ENCODE assay signal across 29 cellular contexts in genomic region chr15:68764090-68764489, GRCh38.
"Had no signal": no experiment of that assay in that cellular context is flagged by ENCODE, and none has a peak within 500 bp of the region (broad histone marks: within the 10 kb centered on the region; RNA-seq: fewer than 3 reads in every experiment).

No MANE protein-coding gene starts in this region.

- H3K27ac Mint-ChIP-seq: activated B cell treated with CpG ODN at 0.5 μM for 24 hours; activated CD8-positive, alpha-beta memory T cell treated with anti-CD3 and anti-CD28 coated beads, Interleukin-2, amount 10 ng/mL, durations not matched to agents 7 days and 5 days; activated CD8-positive, alpha-beta T cell treated with anti-CD3 and anti-CD28 coated beads, Interleukin-2, amount 10 ng/mL, durations not matched to agents 7 days and 5 days; activated naive CD4-positive, alpha-beta T cell treated with anti-CD3 and anti-CD28 coated beads, Interleukin-2, amount 10 ng/mL, durations not matched to agents 7 days and 5 days; activated naive CD4-positive, alpha-beta T cell treated with anti-CD3 and anti-CD28 coated beads, Interleukin-2, amount 50 U/mL, for 72 hours; activated naive CD8-positive, alpha-beta T cell treated with anti-CD3 and anti-CD28 coated beads, Interleukin-2, amount 10 ng/mL, durations not matched to agents 7 days and 5 days; brain; dendritic cell treated with granulocyte-macrophage colony-stimulating factor and Interleukin-4, amounts not matched to agents 40 ng/mL and 50 ng/mL, for 4 days; T-helper 17 cell; T-helper 2 cell treated with Interferon-gamma antibody and Interleukin-4, amounts not matched to agents 5 μg/mL and 100 μg/mL, for 36 hours had no signal

- ATAC-seq: activated CD4-positive, CD25-positive, alpha-beta regulatory T cell treated with anti-CD3 and anti-CD28 coated beads, Interleukin-2, amount 50 U/mL, for 24 hours; activated CD8-positive, alpha-beta memory T cell treated with anti-CD3 and anti-CD28 coated beads, Interleukin-2, amount 10 ng/mL, durations not matched to agents 7 days and 5 days; activated CD8-positive, alpha-beta T cell treated with anti-CD3 and anti-CD28 coated beads, Interleukin-2, amount 10 ng/mL, durations not matched to agents 7 days and 5 days; activated naive CD4-positive, alpha-beta T cell treated with anti-CD3 and anti-CD28 coated beads, Interleukin-2, amount 50 U/mL, for 72 hours; esophagus mucosa; gastroesophageal sphincter; T-helper 17 cell had no signal

- H3K36me3 Mint-ChIP-seq: activated CD8-positive, alpha-beta memory T cell treated with anti-CD3 and anti-CD28 coated beads, Interleukin-2, amount 10 ng/mL, durations not matched to agents 7 days and 5 days; activated naive CD4-positive, alpha-beta T cell treated with anti-CD3 and anti-CD28 coated beads, Interleukin-2, amount 10 ng/mL, durations not matched to agents 7 days and 5 days; activated naive CD4-positive, alpha-beta T cell treated with anti-CD3 and anti-CD28 coated beads, Interleukin-2, amount 50 U/mL, for 72 hours; activated naive CD8-positive, alpha-beta T cell treated with anti-CD3 and anti-CD28 coated beads, Interleukin-2, amount 10 ng/mL, durations not matched to agents 7 days and 5 days; brain had no signal

- DNase-seq: activated B cell treated with CpG ODN at 0.5 μM for 24 hours; activated CD4-positive, alpha-beta T cell treated with anti-CD3 and anti-CD28 coated beads for 48 hours; activated CD4-positive, alpha-beta T cell treated with anti-CD3 and anti-CD28 coated beads, Interleukin-2, amount 50 U/mL, for 1 hour; activated CD4-positive, alpha-beta T cell treated with anti-CD3 and anti-CD28 coated beads, Interleukin-2, amount 50 U/mL, for 48 hours; activated CD8-positive, alpha-beta memory T cell treated with anti-CD3 and anti-CD28 coated beads, Interleukin-2, amount 10 ng/mL, durations not matched to agents 7 days and 5 days; activated CD8-positive, alpha-beta memory T cell treated with anti-CD3 and anti-CD28 coated beads, Interleukin-2, amount 50 U/mL, for 4 hours; activated CD8-positive, alpha-beta T cell treated with anti-CD3 and anti-CD28 coated beads, Interleukin-2, amount 10 ng/mL, durations not matched to agents 7 days and 5 days; activated gamma-delta T cell; activated naive CD4-positive, alpha-beta T cell; activated naive CD4-positive, alpha-beta T cell treated with anti-CD3 and anti-CD28 coated beads, Interleukin-2, amount 10 ng/mL, durations not matched to agents 7 days and 5 days; activated naive CD8-positive, alpha-beta T cell treated with anti-CD3 and anti-CD28 coated beads, Interleukin-2, amount 10 ng/mL, durations not matched to agents 7 days and 5 days; activated T-cell treated with anti-CD3 and anti-CD28 coated beads, Interleukin-2, amount 50 U/mL, for 1 hour; activated T-cell treated with anti-CD3 and anti-CD28 coated beads, Interleukin-2, amount 50 U/mL, for 48 hours; effector CD8-positive, alpha-beta T cell; foreskin melanocyte; T-helper 1 cell; T-helper 17 cell; T1000; WERI-Rb-1 had no signal

- H3K9me3 ChIP-seq: ascending aorta, gastroesophageal sphincter had no signal

- H3K9me3 Mint-ChIP-seq: activated B cell treated with CpG ODN at 0.5 μM for 24 hours; activated naive CD4-positive, alpha-beta T cell treated with anti-CD3 and anti-CD28 coated beads, Interleukin-2, amount 10 ng/mL, durations not matched to agents 7 days and 5 days; activated naive CD4-positive, alpha-beta T cell treated with anti-CD3 and anti-CD28 coated beads, Interleukin-2, amount 50 U/mL, for 72 hours; activated naive CD8-positive, alpha-beta T cell treated with anti-CD3 and anti-CD28 coated beads, Interleukin-2, amount 10 ng/mL, durations not matched to agents 7 days and 5 days; brain; central memory CD8-positive, alpha-beta T cell; dendritic cell treated with granulocyte-macrophage colony-stimulating factor and Interleukin-4, amounts not matched to agents 40 ng/mL and 50 ng/mL, for 4 days; T-helper 2 cell treated with Interferon-gamma antibody and Interleukin-4, amounts not matched to agents 5 μg/mL and 100 μg/mL, for 36 hours had no signal

- H3K4me3 ChIP-seq: ascending aorta, coronary artery, gastroesophageal sphincter had no signal

- H3K4me1 Mint-ChIP-seq: activated B cell treated with CpG ODN at 0.5 μM for 24 hours; activated naive CD4-positive, alpha-beta T cell treated with anti-CD3 and anti-CD28 coated beads, Interleukin-2, amount 10 ng/mL, durations not matched to agents 7 days and 5 days; activated naive CD8-positive, alpha-beta T cell treated with anti-CD3 and anti-CD28 coated beads, Interleukin-2, amount 10 ng/mL, durations not matched to agents 7 days and 5 days; central memory CD8-positive, alpha-beta T cell; T-helper 17 cell had no signal

- H3K4me3 Mint-ChIP-seq: activated B cell treated with CpG ODN at 0.5 μM for 24 hours; activated CD8-positive, alpha-beta memory T cell treated with anti-CD3 and anti-CD28 coated beads, Interleukin-2, amount 10 ng/mL, durations not matched to agents 7 days and 5 days; activated CD8-positive, alpha-beta T cell treated with anti-CD3 and anti-CD28 coated beads, Interleukin-2, amount 10 ng/mL, durations not matched to agents 7 days and 5 days; activated naive CD4-positive, alpha-beta T cell treated with anti-CD3 and anti-CD28 coated beads, Interleukin-2, amount 10 ng/mL, durations not matched to agents 7 days and 5 days; activated naive CD8-positive, alpha-beta T cell treated with anti-CD3 and anti-CD28 coated beads, Interleukin-2, amount 10 ng/mL, durations not matched to agents 7 days and 5 days; brain; central memory CD8-positive, alpha-beta T cell; dendritic cell treated with granulocyte-macrophage colony-stimulating factor and Interleukin-4, amounts not matched to agents 40 ng/mL and 50 ng/mL, for 4 days; T-helper 17 cell; T-helper 2 cell treated with Interferon-gamma antibody and Interleukin-4, amounts not matched to agents 5 μg/mL and 100 μg/mL, for 36 hours had no signal

- H3K27me3 ChIP-seq: ascending aorta had no signal

- H3K4me1 ChIP-seq: ascending aorta, gastroesophageal sphincter had no signal

- H3K36me3 ChIP-seq: ascending aorta, gastroesophageal sphincter, WERI-Rb-1 had no signal

- H3K27ac ChIP-seq: ascending aorta, coronary artery, gastroesophageal sphincter, WERI-Rb-1 had no signal
